Comparison of ENCODE assay signal across 9 cellular contexts in the genomic region with DNA sequence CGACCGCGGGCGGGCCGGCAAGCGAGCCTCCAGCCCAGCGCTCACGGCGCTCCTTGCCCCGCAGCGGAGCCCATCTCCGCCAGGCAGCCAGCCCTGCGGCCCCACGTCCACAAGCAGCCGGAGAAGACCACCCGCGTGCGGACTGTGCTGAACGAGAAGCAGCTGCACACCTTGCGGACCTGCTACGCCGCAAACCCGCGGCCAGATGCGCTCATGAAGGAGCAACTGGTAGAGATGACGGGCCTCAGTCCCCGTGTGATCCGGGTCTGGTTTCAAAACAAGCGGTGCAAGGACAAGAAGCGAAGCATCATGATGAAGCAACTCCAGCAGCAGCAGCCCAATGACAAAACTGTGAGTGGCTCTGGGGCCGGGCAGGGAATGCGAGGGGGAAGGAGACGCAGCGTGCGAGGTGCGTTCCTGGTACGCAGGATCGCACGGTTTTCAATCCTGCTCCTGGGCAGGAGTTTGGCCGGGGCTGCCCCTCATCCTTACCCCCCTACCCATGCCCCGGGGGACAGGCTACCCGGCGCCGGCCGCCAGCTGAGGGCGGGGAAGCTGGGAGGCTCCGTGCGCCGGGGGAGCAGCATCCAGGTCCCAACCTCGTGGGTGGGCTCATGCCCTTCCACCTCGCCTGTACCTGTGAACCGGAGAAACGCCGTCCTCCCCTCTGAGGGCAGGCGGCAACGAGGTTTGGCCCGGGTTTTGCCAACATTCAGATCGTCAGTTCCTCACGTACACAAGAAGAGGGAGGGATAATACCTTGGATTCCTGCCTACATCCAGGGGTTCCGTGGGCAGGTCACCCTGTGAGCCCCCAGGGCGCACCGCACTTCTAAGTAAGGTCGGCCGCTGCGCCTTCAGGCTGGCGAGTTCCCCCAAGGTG. TPM values are rescaled to one million over a fixed set of nuclear protein-coding genes. Genes with fewer than 3 reads are reported as not detected.
DNase-seq lines count a peak whose midpoint lies in the region; ATAC-seq, FAIRE-seq and TF ChIP-seq lines count a peak whose summit lies in the region.
"Had no signal": no experiment of that assay in that cellular context is flagged by ENCODE, and none has a peak within 500 bp of the region (broad histone marks: within the 10 kb centered on the region; RNA-seq: fewer than 3 reads in every experiment).

No MANE protein-coding gene starts in this region.

- ATAC-seq in activated T-cell treated with anti-CD3 and anti-CD28 coated beads, Interleukin-2, amount 50 U/mL, for 4 hours, result no peak

- peaks cover 0 to 13% of the 10 kb centered on the region in 2 donors for H3K4me1 ChIP-seq in breast epithelium

- no peaks in the 10 kb centered on the region for H3K36me3 ChIP-seq in breast epithelium

- no peaks in the 10 kb centered on the region for H3K9me3 Mint-ChIP-seq in MCF 10A (ENCODE audit: unreplicated experiment)
- H3K9me3 Mint-ChIP-seq in mesothelial cell of epicardium, result no peaks in the 10 kb centered on the region
- H3K9me3 Mint-ChIP-seq in type B pancreatic cell, result no peaks in the 10 kb centered on the region
- H3K9me3 Mint-ChIP-seq in activated T-cell treated with anti-CD3 and anti-CD28 coated beads, Interleukin-2, amount 50 U/mL, for 4 hours, result no peaks in the 10 kb centered on the region

- CTCF ChIA-PET in MCF 10A (lab: Yijun Ruan, JAX), result interaction anchor here (0.6 kb wide), 1 partner anchor 22 kb away, joined by 5 read pairs; no protein-coding TSS in a partner anchor

- H3K4me3 Mint-ChIP-seq in MCF 10A (ENCODE audit: unreplicated experiment) (no peak overlapping the region), mesothelial cell of epicardium (peak overlapping the region; percentile 71), type B pancreatic cell (peak overlapping the region; percentile 87)
- no peak overlapping the region for H3K4me3 Mint-ChIP-seq in activated T-cell treated with anti-CD3 and anti-CD28 coated beads, Interleukin-2, amount 50 U/mL, for 4 hours

- no peaks in the 10 kb centered on the region for H3K27me3 Mint-ChIP-seq in MCF 10A (ENCODE audit: insufficient read depth, unreplicated experiment)
- H3K27me3 Mint-ChIP-seq in mesothelial cell of epicardium (ENCODE audit: low read depth), result peaks cover 43% of the 10 kb centered on the region
- peaks cover 97% of the 10 kb centered on the region for H3K27me3 Mint-ChIP-seq in type B pancreatic cell
- peaks cover 57% of the 10 kb centered on the region for H3K27me3 Mint-ChIP-seq in activated T-cell treated with anti-CD3 and anti-CD28 coated beads, Interleukin-2, amount 50 U/mL, for 4 hours (ENCODE audit: low read depth)

- no peak for DNase-seq in breast epithelium (ENCODE audit: low spot score in 2 of 2)
- no peak for DNase-seq in MCF 10A (ENCODE audit: unreplicated experiment)
- DNase-seq in ecto neural progenitor cell (ENCODE audit: low spot score), result peak; percentile 68
- no peak for DNase-seq in mesothelial cell of epicardium (ENCODE audit: low spot score in 2 of 2, unreplicated experiment in 2 of 2)
- no peak for DNase-seq in type B pancreatic cell (ENCODE audit: extremely low spot score, unreplicated experiment)
- DNase-seq in H54 (ENCODE audit: insufficient read length, low spot score), result no peak
- DNase-seq in activated T-cell treated with anti-CD3 and anti-CD28 coated beads, Interleukin-2, amount 50 U/mL, for 4 hours, result no peak
- DNase-seq in NCI-H128 (lab: John Stamatoyannopoulos, UW; ENCODE audit: unreplicated experiment), result no peak
- DNase-seq: activated CD4-positive, alpha-beta T cell treated with anti-CD3 and anti-CD28 coated beads, Interleukin-2, amount 50 U/mL, for 1 hour had no signal

- H3K27ac Mint-ChIP-seq in MCF 10A (ENCODE audit: low read depth, unreplicated experiment) (no peak overlapping the region), mesothelial cell of epicardium (peak overlapping the region; percentile 88), type B pancreatic cell (peak overlapping the region; percentile 43)

- peak overlapping the region in 2 of 3 donors; percentile 34 to 54 for H3K4me3 ChIP-seq in breast epithelium

- peaks cover 43% of the 10 kb centered on the region for H3K4me1 Mint-ChIP-seq in MCF 10A (ENCODE audit: insufficient read depth, unreplicated experiment)
- peaks cover 67% of the 10 kb centered on the region for H3K4me1 Mint-ChIP-seq in mesothelial cell of epicardium
- no peaks in the 10 kb centered on the region for H3K4me1 Mint-ChIP-seq in type B pancreatic cell (ENCODE audit: unreplicated experiment)
- H3K4me1 Mint-ChIP-seq in activated T-cell treated with anti-CD3 and anti-CD28 coated beads, Interleukin-2, amount 50 U/mL, for 4 hours (ENCODE audit: low read depth), result no peaks in the 10 kb centered on the region

- POLR2A ChIA-PET in MCF 10A (lab: Yijun Ruan, JAX), result no interaction called here

- TF ChIP-seq CTCF in breast epithelium (IDR thresholded peaks at IDR 0.05) (no peak), MCF 10A (IDR thresholded peaks at IDR 0.05; ENCODE audit: unreplicated experiment) (no peak), mesothelial cell of epicardium (IDR thresholded peaks at IDR 0.05; ENCODE audit: unreplicated experiment) (no peak), type B pancreatic cell (conservative IDR thresholded peaks at IDR 0.05) (no peak)

- FAIRE-seq in H54 (lab: Jason Lieb, UNC), result no peak

- no TSS peak for BruUV-seq in MCF 10A (replicated peaks; lab: Mats Ljungman, UMichigan)

- TF ChIP-seq POLR2A in breast epithelium (IDR thresholded peaks at IDR 0.05) (no peak), H54 (IDR thresholded peaks at IDR 0.05; ENCODE audit: low read depth, low read length) (no peak)

- peaks cover 4 to 93% of the 10 kb centered on the region in 2 donors for H3K27me3 ChIP-seq in breast epithelium

- intact Hi-C loops in breast epithelium (cut with DNase I; ENCODE audit: low total_unique reads) (no loop called here), MCF 10A (cut with micrococcal nuclease) (loop anchor here (5.0 to 10.0 kb wide), 2 partner anchors 295 to 1407 kb away; no protein-coding TSS in a partner anchor)

- H3K27ac ChIP-seq in breast epithelium, result no peak overlapping the region

- no peaks in the 10 kb centered on the region for H3K36me3 Mint-ChIP-seq in MCF 10A (ENCODE audit: insufficient read depth, unreplicated experiment)
- peaks cover 8% of the 10 kb centered on the region for H3K36me3 Mint-ChIP-seq in mesothelial cell of epicardium
- peaks cover 14% of the 10 kb centered on the region for H3K36me3 Mint-ChIP-seq in type B pancreatic cell
- no peaks in the 10 kb centered on the region for H3K36me3 Mint-ChIP-seq in activated T-cell treated with anti-CD3 and anti-CD28 coated beads, Interleukin-2, amount 50 U/mL, for 4 hours (ENCODE audit: insufficient read depth)

- no peaks in the 10 kb centered on the region for H3K9me3 ChIP-seq in breast epithelium

RNA-seq across cellular contexts. Expression of a gene that starts 6.6 kb away (rescaled TPM):
- total RNA-seq in breast epithelium, result 1 to 10 TPM in 1 of 3 donors, not detected in 2; 1.6 TPM
- total RNA-seq in MCF 10A (2022), result 1.2 TPM in 2 replicates
- total RNA-seq in mesothelial cell of epicardium, result 12.0 to 14.7 TPM (median 13.7 TPM) in 3 replicates
- 31.5 and 39.4 TPM in 2 replicates for total RNA-seq in type B pancreatic cell (ENCODE audit: low replicate concordance)
- total RNA-seq in activated T-cell treated with anti-CD3 and anti-CD28 coated beads, Interleukin-2, amount 50 U/mL, for 4 hours, result not detected

Comparison
In these comparisons a context has a peak if more than half of its experiments do, and no peak if none do; other contexts are left out.
1. H3K4me3 Mint-ChIP-seq: peak in mesothelial cell of epicardium (single experiment) and type B pancreatic cell (single experiment); none in MCF 10A (single experiment) and activated T-cell treated with anti-CD3 and anti-CD28 coated beads, Interleukin-2, amount 50 U/mL, for 4 hours (single experiment).